In genomic region chr16:12803203-12804093, GRCh38 we compare ENCODE assay signal across 1 cellular context.
A peak's percentile ranks its signal among the peaks of the same experiment; 100 is the strongest.
TF ChIP-seq lines count a peak whose summit lies in the region.

Gene CPPED1, minus strand, starts transcription at chr16:12803887. Its CDS starts 111 bp downstream, at chr16:12803776.

TF ChIP-seq in HepG2, 621 proteins besides CTCF, POLR2A, EP300 and RAD21 (continued from another document and continues in another):
- TF ChIP-seq TERF1 (CRISPR knock-in tag; IDR thresholded peaks at IDR 0.05) (peak; percentile 89; the same call in 1 of the 2 replicates), LRRFIP1 (CRISPR knock-in tag; conservative IDR thresholded peaks at IDR 0.05) (peak; percentile 20; the same call in 1 of the 2 replicates), ZXDC (CRISPR knock-in tag; IDR thresholded peaks at IDR 0.05) (peak; percentile 97), ZFP62 (CRISPR knock-in tag; IDR thresholded peaks at IDR 0.05) (no peak; the same call in 1 of the 2 replicates), U2AF2 (IDR thresholded peaks at IDR 0.05; ENCODE audit: low read depth, low read length) (peak; percentile 90; the same call in 1 of the 2 replicates), ZHX2 (IDR thresholded peaks at IDR 0.05; ENCODE audit: low read depth) (peak; percentile 97), ZHX2 (CRISPR knock-in tag; IDR thresholded peaks at IDR 0.05; ENCODE audit: borderline replicate concordance) (peak; percentile 89; the same call in 1 of the 2 replicates), ZNF329 (CRISPR knock-in tag; IDR thresholded peaks at IDR 0.05; ENCODE audit: low read depth) (peak; percentile 95), ZNF567 (CRISPR knock-in tag; IDR thresholded peaks at IDR 0.05; ENCODE audit: borderline replicate concordance) (peak; percentile 100), TFDP2 (CRISPR knock-in tag; IDR thresholded peaks at IDR 0.05) (peak; percentile 91), IKZF5 (CRISPR knock-in tag; IDR thresholded peaks at IDR 0.05) (peak; percentile 99), SMARCE1 (IDR thresholded peaks at IDR 0.05; ENCODE audit: borderline replicate concordance) (no peak), FOXC1 (CRISPR knock-in tag; IDR thresholded peaks at IDR 0.05; ENCODE audit: borderline replicate concordance) (peak; percentile 98), ZFYVE20 (CRISPR knock-in tag; IDR thresholded peaks at IDR 0.05; ENCODE audit: borderline replicate concordance, low read depth) (peak; percentile 74; the same call in 1 of the 2 replicates), ATRX (CRISPR knock-in tag; IDR thresholded peaks at IDR 0.05; ENCODE audit: borderline replicate concordance) (0 out of 2 replicates have a peak, but pooled peaks have one; percentile 16), ZNF337 (CRISPR knock-in tag; IDR thresholded peaks at IDR 0.05; ENCODE audit: borderline replicate concordance, low read depth) (peak; percentile 87; the same call in 1 of the 2 replicates), ARNT2 (CRISPR knock-in tag; IDR thresholded peaks at IDR 0.05; ENCODE audit: low read depth) (peak; percentile 95; the same call in 1 of the 2 replicates), NR2F6 (IDR thresholded peaks at IDR 0.05) (peak; percentile 73), NR2F6 (CRISPR knock-in tag; IDR thresholded peaks at IDR 0.05) (peak; percentile 77), KIAA2018 (CRISPR knock-in tag; IDR thresholded peaks at IDR 0.05; ENCODE audit: borderline replicate concordance) (no peak; the same call in 1 of the 2 replicates), KLF12 (CRISPR knock-in tag; IDR thresholded peaks at IDR 0.05; ENCODE audit: borderline replicate concordance) (peak; percentile 98), DRAP1 (CRISPR knock-in tag; IDR thresholded peaks at IDR 0.05) (peak; percentile 78), ZNF839 (CRISPR knock-in tag; IDR thresholded peaks at IDR 0.05; ENCODE audit: borderline replicate concordance) (peak; percentile 99; the same call in 1 of the 2 replicates), LBX2 (CRISPR knock-in tag; IDR thresholded peaks at IDR 0.05; ENCODE audit: borderline replicate concordance) (peak; percentile 76; the same call in 1 of the 2 replicates), GTF3A (CRISPR knock-in tag; conservative IDR thresholded peaks at IDR 0.05) (peak; percentile 99), HDAC6 (IDR thresholded peaks at IDR 0.05; ENCODE audit: low read depth, low read length) (peak; percentile 85; the same call in 1 of the 2 replicates), GATA4 (IDR thresholded peaks at IDR 0.05; ENCODE audit: borderline replicate concordance, low read depth) (peak; percentile 86), POLR2AphosphoS5 (IDR thresholded peaks at IDR 0.05; ENCODE audit: low read depth, low read length) (peak; percentile 98), MIER2 (CRISPR knock-in tag; IDR thresholded peaks at IDR 0.05) (peak; percentile 89)
